In genomic region chr6:131727467-131727866, GRCh38 we compare ENCODE assay signal across 33 cellular contexts. TPM values are rescaled to one million over a fixed set of nuclear protein-coding genes. Genes with fewer than 3 reads are reported as not detected.
DNase-seq lines count a peak whose midpoint lies in the region; ATAC-seq, FAIRE-seq and TF ChIP-seq lines count a peak whose summit lies in the region.
"Had no signal": no experiment of that assay in that cellular context is flagged by ENCODE, and none has a peak within 500 bp of the region (broad histone marks: within the 10 kb centered on the region; RNA-seq: fewer than 3 reads in every experiment).

No MANE protein-coding gene starts in this region.

- no peak for DNase-seq in HepG2 (ENCODE audit: low spot score)
- no peak for DNase-seq in right lobe of liver
- no peak for DNase-seq in IMR-90
- DNase-seq in astrocyte (ENCODE audit: low read depth), result no peak
- DNase-seq in smooth muscle cell (lab: John Stamatoyannopoulos, UW; ENCODE audit: unreplicated experiment), result no peak
- DNase-seq in T1000 (lab: John Stamatoyannopoulos, UW), result no peak
- DNase-seq in cortex of kidney (lab: John Stamatoyannopoulos, UW), result no peak
- DNase-seq: 8988T; ACHN; BE2C; C1 segment of cervical spinal cord; CD4-positive, alpha-beta memory T cell; CD4-positive, CD25-positive, alpha-beta regulatory T cell; CD8-positive, alpha-beta memory T cell; COR-L47; DMS 273 treated with DMSO at 0.1 percent for 48 hours; DMS153; DMS53; DMS79; DND-41; EL; GDM1 had no signal

- no peak overlapping the region for H2BK120ac ChIP-seq in IMR-90 (ENCODE audit: low read depth, low read length)

- no peak for TF ChIP-seq CTCF in HepG2 (CRISPR knock-in tag; IDR thresholded peaks at IDR 0.05)
- no peak for TF ChIP-seq CTCF in right lobe of liver (IDR thresholded peaks at IDR 0.05)
- TF ChIP-seq CTCF in IMR-90 (conservative IDR thresholded peaks at IDR 0.05; ENCODE audit: low read depth, low read length), result no peak
- TF ChIP-seq CTCF in astrocyte (IDR thresholded peaks at IDR 0.05; ENCODE audit: insufficient read depth, low read depth, low read length), result no peak
- TF ChIP-seq CTCF in smooth muscle cell (IDR thresholded peaks at IDR 0.05; ENCODE audit: borderline replicate concordance, insufficient read depth, poor library complexity, severe bottlenecking), result no peak

- H3K4me1 ChIP-seq in HepG2 (ENCODE audit: insufficient read depth, low read length) (peaks cover 28% of the 10 kb centered on the region), right lobe of liver (peaks cover 0 to 8% (median 0%) of the 10 kb centered on the region in 4 donors), IMR-90 (ENCODE audit: control insufficient read depth, insufficient read depth, low read length) (no peaks in the 10 kb centered on the region), astrocyte (ENCODE audit: insufficient read depth, low read length) (no peaks in the 10 kb centered on the region), smooth muscle cell (ENCODE audit: low read depth) (peaks cover 7% of the 10 kb centered on the region)
- H3K4me1 ChIP-seq: BE2C, BLaER1 had no signal

- H3K36me3 Mint-ChIP-seq in astrocyte (ENCODE audit: low read depth, unreplicated experiment), result no peaks in the 10 kb centered on the region
- H3K36me3 Mint-ChIP-seq: CD14-positive monocyte; CD4-positive, alpha-beta memory T cell had no signal

- no peaks in the 10 kb centered on the region for H4K20me1 ChIP-seq in HepG2 (ENCODE audit: insufficient read depth, low read length)
- H4K20me1 ChIP-seq in IMR-90 (ENCODE audit: insufficient read depth, low read length), result no peaks in the 10 kb centered on the region
- no peaks in the 10 kb centered on the region for H4K20me1 ChIP-seq in astrocyte (ENCODE audit: insufficient read depth, low read length)
- no peaks in the 10 kb centered on the region for H4K20me1 ChIP-seq in smooth muscle cell (ENCODE audit: low read depth)
- H4K20me1 ChIP-seq: BLaER1 had no signal

- H3K27ac Mint-ChIP-seq in astrocyte (ENCODE audit: unreplicated experiment), result no peak overlapping the region
- H3K27ac Mint-ChIP-seq: CD14-positive monocyte; CD4-positive, alpha-beta memory T cell; CD4-positive, CD25-positive, alpha-beta regulatory T cell; CD8-positive, alpha-beta memory T cell had no signal

- POLR2A ChIA-PET in HepG2 (lab: Yijun Ruan, JAX) (no interaction called here), IMR-90 (lab: Charles Lee; ENCODE audit: unreplicated experiment) (no interaction called here)

- H3K27me3 ChIP-seq in HepG2 (ENCODE audit: control insufficient read depth in 1 of 2, insufficient read depth in 2 of 2, low read length in 2 of 2) (no peaks in the 10 kb centered on the region), right lobe of liver (no peaks in the 10 kb centered on the region), IMR-90 (ENCODE audit: control insufficient read depth, insufficient read depth, low read length) (no peaks in the 10 kb centered on the region), astrocyte (ENCODE audit: insufficient read depth, low read length) (no peaks in the 10 kb centered on the region), smooth muscle cell (ENCODE audit: low read depth) (no peaks in the 10 kb centered on the region)
- H3K27me3 ChIP-seq: BE2C, BLaER1 had no signal

- no peak overlapping the region for H4K5ac ChIP-seq in IMR-90 (ENCODE audit: low read depth, low read length)

- H3K14ac ChIP-seq in IMR-90 (replicated peaks; ENCODE audit: low read depth, low read length), result no peak overlapping the region

- no peaks in the 10 kb centered on the region for H3K9me3 Mint-ChIP-seq in astrocyte (ENCODE audit: unreplicated experiment)
- H3K9me3 Mint-ChIP-seq: CD8-positive, alpha-beta memory T cell had no signal

- H2BK5ac ChIP-seq in IMR-90 (ENCODE audit: low read depth, low read length, poor library complexity, severe bottlenecking), result no peak overlapping the region

- no peak overlapping the region for H2AK5ac ChIP-seq in IMR-90 (ENCODE audit: low read depth, low read length)

- dilution Hi-C loops in IMR-90 (cut with HindIII; ENCODE audit: low sequenced_read_pairs, unreplicated experiment), result no loop called here

- no peak overlapping the region for H3K4me3 ChIP-seq in HepG2 (replicated peaks in 1 of 3; ENCODE audit: insufficient read depth in 1 of 3, low read depth in 2 of 3, low read length in 3 of 3)
- no peak overlapping the region for H3K4me3 ChIP-seq in right lobe of liver
- H3K4me3 ChIP-seq in IMR-90 (ENCODE audit: insufficient read depth, low read depth, low read length), result no peak overlapping the region
- no peak overlapping the region for H3K4me3 ChIP-seq in astrocyte (ENCODE audit: insufficient read depth, low read depth, low read length)
- no peak overlapping the region for H3K4me3 ChIP-seq in smooth muscle cell
- H3K4me3 ChIP-seq: BLaER1, GM12878 had no signal

- no peak overlapping the region for H4K91ac ChIP-seq in IMR-90 (ENCODE audit: insufficient read depth, low read depth, low read length)

- TF ChIP-seq EP300 in HepG2 (IDR thresholded peaks at IDR 0.05; ENCODE audit: low read depth in 2 of 2, low read length in 2 of 2) (no peak), HepG2 (CRISPR knock-in tag; IDR thresholded peaks at IDR 0.05; ENCODE audit: borderline replicate concordance) (no peak)

- CTCF ChIA-PET in HepG2 (lab: Yijun Ruan, JAX; ENCODE audit: low intra/inter-chr PET ratio, low total read pairs), result no interaction called here
- CTCF ChIA-PET in IMR-90 (lab: Yijun Ruan, JAX), result no interaction called here

- TF ChIP-seq POLR2A in HepG2 (IDR thresholded peaks at IDR 0.05; ENCODE audit: insufficient read depth in 1 of 2, low read depth in 2 of 2, low read length in 2 of 2) (no peak), right lobe of liver (IDR thresholded peaks at IDR 0.05) (no peak), IMR-90 (IDR thresholded peaks at IDR 0.05; ENCODE audit: low read depth, low read length) (no peak)

- no peak overlapping the region for H4K8ac ChIP-seq in IMR-90 (ENCODE audit: low read depth in 2 of 2, low read length in 2 of 2)

- H3K36me3 ChIP-seq in HepG2 (replicated peaks in 1 of 2; ENCODE audit: control insufficient read depth in 1 of 2, insufficient read depth in 2 of 2, low read length in 2 of 2) (peaks cover 15 to 67% of the 10 kb centered on the region in 2 experiments), right lobe of liver (no peaks in the 10 kb centered on the region), IMR-90 (ENCODE audit: control insufficient read depth, insufficient read depth, low read length) (no peaks in the 10 kb centered on the region), astrocyte (ENCODE audit: insufficient read depth, low read length) (no peaks in the 10 kb centered on the region), smooth muscle cell (ENCODE audit: low read depth) (no peaks in the 10 kb centered on the region)
- H3K36me3 ChIP-seq: BE2C, BLaER1 had no signal

- H3K79me1 ChIP-seq in IMR-90 (ENCODE audit: low read depth in 1 of 2, low read length in 2 of 2), result no peaks in the 10 kb centered on the region

- H3K27me3 Mint-ChIP-seq in astrocyte (ENCODE audit: low read depth, unreplicated experiment), result no peaks in the 10 kb centered on the region
- H3K27me3 Mint-ChIP-seq: CD4-positive, CD25-positive, alpha-beta regulatory T cell had no signal

- no peak overlapping the region for H3K4me3 Mint-ChIP-seq in astrocyte (ENCODE audit: unreplicated experiment)
- H3K4me3 Mint-ChIP-seq: CD14-positive monocyte; CD4-positive, alpha-beta memory T cell; CD4-positive, CD25-positive, alpha-beta regulatory T cell; CD8-positive, alpha-beta memory T cell had no signal

- H2AFZ ChIP-seq in HepG2 (ENCODE audit: low read length) (no peak overlapping the region), IMR-90 (replicated peaks; ENCODE audit: low read length, poor library complexity) (no peak overlapping the region), astrocyte (ENCODE audit: low read depth, low read length) (no peak overlapping the region), smooth muscle cell (ENCODE audit: low read depth) (no peak overlapping the region)

- no peak overlapping the region for H2BK20ac ChIP-seq in IMR-90 (ENCODE audit: low read depth, low read length)

- H3K18ac ChIP-seq in IMR-90 (ENCODE audit: low read depth, low read length), result no peak overlapping the region

- TF ChIP-seq RAD21 in HepG2 (CRISPR knock-in tag; IDR thresholded peaks at IDR 0.05) (no peak), IMR-90 (IDR thresholded peaks at IDR 0.05; ENCODE audit: low read length) (no peak)

- no peak overlapping the region for H3K4me2 ChIP-seq in HepG2 (ENCODE audit: low read depth, low read length)
- H3K4me2 ChIP-seq in IMR-90 (ENCODE audit: low read depth, low read length), result no peak overlapping the region
- no peak overlapping the region for H3K4me2 ChIP-seq in astrocyte (ENCODE audit: low read length)
- no peak overlapping the region for H3K4me2 ChIP-seq in smooth muscle cell
- H3K4me2 ChIP-seq: BLaER1 had no signal

- in situ Hi-C loops in HepG2 (cut with HindIII; ENCODE audit: extremely low pct_ligation_motif_present, low pct_unique_long_range_greater_than_20kb) (no loop called here), IMR-90 (cut with MboI; ENCODE audit: low sequenced_read_pairs) (no loop called here)

- ATAC-seq in HepG2, result no peak
- no peak for ATAC-seq in right lobe of liver
- ATAC-seq in IMR-90 (ENCODE audit: low read depth), result no peak
- ATAC-seq in GM21717 (IDR thresholded peaks at IDR 0.05; ENCODE audit: unreplicated experiment), result no peak
- ATAC-seq: GM12878 had no signal

- FAIRE-seq in HepG2 (lab: Jason Lieb, UNC) (no peak), astrocyte (lab: Jason Lieb, UNC) (peak; percentile 5)
- FAIRE-seq: A204.1, GM12878, GM12892, GM18507 had no signal

- peaks cover 2% of the 10 kb centered on the region for H3K4me1 Mint-ChIP-seq in astrocyte (ENCODE audit: low read depth, unreplicated experiment)
- H3K4me1 Mint-ChIP-seq: CD14-positive monocyte; CD4-positive, alpha-beta memory T cell; CD4-positive, CD25-positive, alpha-beta regulatory T cell; CD8-positive, alpha-beta memory T cell had no signal

- intact Hi-C loops in HepG2 (cut with micrococcal nuclease; ENCODE audit: unreplicated experiment) (no loop called here), right lobe of liver (cut with DNase I) (no loop called here), IMR-90 (cut with micrococcal nuclease) (no loop called here)

- H2BK15ac ChIP-seq in IMR-90 (ENCODE audit: low read depth, low read length), result no peak overlapping the region

- no peak overlapping the region for H3K23ac ChIP-seq in IMR-90 (ENCODE audit: low read depth, low read length)

- H3F3A ChIP-seq in smooth muscle cell (ENCODE audit: low read depth), result peaks cover 7% of the 10 kb centered on the region

- WGBS in HepG2 (ENCODE audit: low lambda C conversion rate), result 99% methylated on average over 5 of the region's 5 CpGs
- WGBS in right lobe of liver (ENCODE audit: insufficient coverage, low coverage, low lambda C conversion rate, missing lambda C conversion rate), result 92% methylated on average over 5 of the region's 5 CpGs
- no CpG with 5 or more reads among the region's 5 CpGs for WGBS in IMR-90 (ENCODE audit: extremely low coverage in 2 of 2, insufficient read length in 1 of 2), 2 experiments
- WGBS in smooth muscle cell (ENCODE audit: low lambda C conversion rate), result 99% methylated on average over 5 of the region's 5 CpGs

- no TSS peak for BruUV-seq in HepG2 (replicated peaks; lab: Mats Ljungman, UMichigan)
- no TSS peak for BruUV-seq in IMR-90 (replicated peaks; lab: Mats Ljungman, UMichigan)

- H3K4ac ChIP-seq in IMR-90 (ENCODE audit: low read depth, low read length), result no peak overlapping the region

- H3K27ac ChIP-seq in HepG2 (ENCODE audit: extremely low read length, insufficient read depth, low read length) (peak overlapping the region; percentile 26), right lobe of liver (no peak overlapping the region), IMR-90 (ENCODE audit: insufficient read depth, low read length) (no peak overlapping the region), astrocyte (ENCODE audit: low read depth, low read length) (no peak overlapping the region), smooth muscle cell (ENCODE audit: low read depth) (peak overlapping the region; percentile 91)
- H3K27ac ChIP-seq: BLaER1 had no signal

- no peaks in the 10 kb centered on the region for H3K79me2 ChIP-seq in HepG2 (ENCODE audit: insufficient read depth, low read length)
- H3K79me2 ChIP-seq in astrocyte (ENCODE audit: insufficient read depth, low read length), result no peaks in the 10 kb centered on the region
- no peaks in the 10 kb centered on the region for H3K79me2 ChIP-seq in smooth muscle cell (ENCODE audit: low read depth)

- no peak overlapping the region for H3K56ac ChIP-seq in IMR-90 (ENCODE audit: extremely low read depth, insufficient read depth, low read length)

- no peak overlapping the region for H3K9ac ChIP-seq in HepG2 (ENCODE audit: insufficient read depth, low read depth, low read length)
- no peak overlapping the region for H3K9ac ChIP-seq in IMR-90 (ENCODE audit: low read depth, low read length)
- no peak overlapping the region for H3K9ac ChIP-seq in astrocyte (ENCODE audit: low read length)
- H3K9ac ChIP-seq in smooth muscle cell (ENCODE audit: low read depth), result no peak overlapping the region
- H3K9ac ChIP-seq: BLaER1 had no signal

- H3K9me1 ChIP-seq in IMR-90 (ENCODE audit: insufficient read depth, low read length), result no peaks in the 10 kb centered on the region

- H2AK9ac ChIP-seq in IMR-90 (replicated peaks; ENCODE audit: low read depth, low read length, poor library complexity), result no peak overlapping the region

- H3K9me3 ChIP-seq in HepG2 (ENCODE audit: low read length) (peaks cover 9% of the 10 kb centered on the region), right lobe of liver (no peaks in the 10 kb centered on the region), IMR-90 (ENCODE audit: control insufficient read depth, insufficient read depth, low read length) (peaks cover 3% of the 10 kb centered on the region; the same call in 1 of the 2 replicates), astrocyte (ENCODE audit: insufficient read depth, low read depth, low read length) (no peaks in the 10 kb centered on the region), smooth muscle cell (replicated peaks; ENCODE audit: low read depth) (no peaks in the 10 kb centered on the region)
- H3K9me3 ChIP-seq: BE2C had no signal

RNA-seq across cellular contexts. Expression of gene CTAGE9, which starts 16.6 kb away (rescaled TPM):
- total RNA-seq in HepG2 (2016; rRNA removed; fragmentation: Illumina TruSeq; extraction: Trizol) (not detected in 2 replicates), right lobe of liver (not detected), IMR-90 (2012; rRNA removed) (not detected in 2 replicates), astrocyte (not detected in 2 replicates), smooth muscle cell (not detected in 2 replicates)
- not detected in 2 replicates for total RNA-seq in HepG2 (2016; cell fraction: cytosol; rRNA removed; fragmentation: Illumina TruSeq; extraction: Trizol; ENCODE audit: low read depth)
- not detected in 2 replicates for total RNA-seq in HepG2 (2016; cell fraction: insoluble cytoplasmic fraction; rRNA removed; fragmentation: Illumina TruSeq; extraction: Trizol)
- total RNA-seq in HepG2 (2016; cell fraction: membrane; rRNA removed; fragmentation: Illumina TruSeq; extraction: Trizol), result not detected in 2 replicates
- not detected in 2 replicates for total RNA-seq in HepG2 (2016; cell fraction: nucleus; rRNA removed; fragmentation: Illumina TruSeq; extraction: Trizol)
- polyA plus RNA-seq in HepG2 (2011; rRNA removed) (not detected in 2 replicates), IMR-90 (2012; rRNA removed) (not detected in 2 replicates), smooth muscle cell (not detected in 2 replicates)
- polyA plus RNA-seq in HepG2 (2011; cell fraction: cytosol; rRNA removed), result not detected in 2 replicates
- not detected in 2 replicates for polyA plus RNA-seq in HepG2 (2011; cell fraction: nucleus; rRNA removed)
- 0.12 and 0.30 TPM in 2 replicates for polyA plus RNA-seq in HepG2 (2012)
- not detected in 2 replicates for polyA plus RNA-seq in HepG2 (2016; cell fraction: cytosol; fragmentation: Illumina TruSeq; extraction: Trizol; ENCODE audit: low read depth)
- not detected in 2 replicates for polyA plus RNA-seq in HepG2 (2016; cell fraction: insoluble cytoplasmic fraction; fragmentation: Illumina TruSeq; extraction: Trizol; ENCODE audit: low read depth)
- not detected in 2 replicates for polyA plus RNA-seq in HepG2 (2016; cell fraction: membrane; fragmentation: Illumina TruSeq; extraction: Trizol; ENCODE audit: low read depth)
- polyA plus RNA-seq in HepG2 (2016; cell fraction: nucleus; fragmentation: Illumina TruSeq; extraction: Trizol; ENCODE audit: insufficient read depth, low read depth), result not detected in 2 replicates
- polyA minus RNA-seq in HepG2 (2011; rRNA and poly(A)+ RNA removed; ENCODE audit: low replicate concordance), result not detected in 2 replicates
- polyA minus RNA-seq in HepG2 (2011; cell fraction: cytosol; rRNA and poly(A)+ RNA removed), result not detected in 2 replicates
- polyA minus RNA-seq in HepG2 (2011; cell fraction: nucleus; rRNA and poly(A)+ RNA removed), result not detected in 2 replicates
- polyA plus RNA-seq in IMR-90 (2012; cell fraction: cytosol; rRNA removed), result not detected in 2 replicates
- polyA plus RNA-seq in IMR-90 (2012; cell fraction: nucleus; rRNA removed; ENCODE audit: low replicate concordance), result not detected in 2 replicates
- total RNA-seq: A673; CD4-positive, alpha-beta memory T cell; CD4-positive, CD25-positive, alpha-beta regulatory T cell; CD8-positive, alpha-beta memory T cell; Daoy; G401 had no signal
- polyA plus RNA-seq: AG04450; CD14-positive monocyte; CD4-positive, alpha-beta memory T cell; CD4-positive, CD25-positive, alpha-beta regulatory T cell; CD8-positive, alpha-beta memory T cell; GM12878 had no signal

RNA-seq across cellular contexts. Expression of gene OR2A4, which starts 26.3 kb away (rescaled TPM):
- total RNA-seq in HepG2 (2016; rRNA removed; fragmentation: Illumina TruSeq; extraction: Trizol) (not detected in 2 replicates), right lobe of liver (1 to 10 TPM in 1 of 6 experiments, not detected in 5; 1.6 TPM), IMR-90 (2012; rRNA removed) (not detected in 2 replicates), astrocyte (not detected in 2 replicates), smooth muscle cell (4.1 TPM in 1 of 2 replicates, not detected in the other)
- total RNA-seq in HepG2 (2016; cell fraction: cytosol; rRNA removed; fragmentation: Illumina TruSeq; extraction: Trizol; ENCODE audit: low read depth), result not detected in 2 replicates
- total RNA-seq in HepG2 (2016; cell fraction: insoluble cytoplasmic fraction; rRNA removed; fragmentation: Illumina TruSeq; extraction: Trizol), result not detected in 2 replicates
- total RNA-seq in HepG2 (2016; cell fraction: membrane; rRNA removed; fragmentation: Illumina TruSeq; extraction: Trizol), result not detected in 2 replicates
- not detected in 2 replicates for total RNA-seq in HepG2 (2016; cell fraction: nucleus; rRNA removed; fragmentation: Illumina TruSeq; extraction: Trizol)
- polyA plus RNA-seq in HepG2 (2011; rRNA removed) (0.04 TPM in 1 of 2 replicates, not detected in the other), IMR-90 (2012; rRNA removed) (not detected in 2 replicates), smooth muscle cell (0.11 and 0.19 TPM in 2 replicates)
- polyA plus RNA-seq in HepG2 (2011; cell fraction: cytosol; rRNA removed), result not detected in 2 replicates
- not detected in 2 replicates for polyA plus RNA-seq in HepG2 (2011; cell fraction: nucleus; rRNA removed)
- 0.25 and 0.27 TPM in 2 replicates for polyA plus RNA-seq in HepG2 (2012)
- not detected in 2 replicates for polyA plus RNA-seq in HepG2 (2016; cell fraction: cytosol; fragmentation: Illumina TruSeq; extraction: Trizol; ENCODE audit: low read depth)
- not detected in 2 replicates for polyA plus RNA-seq in HepG2 (2016; cell fraction: insoluble cytoplasmic fraction; fragmentation: Illumina TruSeq; extraction: Trizol; ENCODE audit: low read depth)
- polyA plus RNA-seq in HepG2 (2016; cell fraction: membrane; fragmentation: Illumina TruSeq; extraction: Trizol; ENCODE audit: low read depth), result not detected in 2 replicates
- polyA plus RNA-seq in HepG2 (2016; cell fraction: nucleus; fragmentation: Illumina TruSeq; extraction: Trizol; ENCODE audit: insufficient read depth, low read depth), result not detected in 2 replicates
- not detected in 2 replicates for polyA minus RNA-seq in HepG2 (2011; rRNA and poly(A)+ RNA removed; ENCODE audit: low replicate concordance)
- not detected in 2 replicates for polyA minus RNA-seq in HepG2 (2011; cell fraction: cytosol; rRNA and poly(A)+ RNA removed)
- not detected in 2 replicates for polyA minus RNA-seq in HepG2 (2011; cell fraction: nucleus; rRNA and poly(A)+ RNA removed)
- not detected in 2 replicates for polyA plus RNA-seq in IMR-90 (2012; cell fraction: cytosol; rRNA removed)
- not detected in 2 replicates for polyA plus RNA-seq in IMR-90 (2012; cell fraction: nucleus; rRNA removed; ENCODE audit: low replicate concordance)
- total RNA-seq: A673; CD4-positive, alpha-beta memory T cell; CD4-positive, CD25-positive, alpha-beta regulatory T cell; CD8-positive, alpha-beta memory T cell; Daoy; G401; GM12878 had no signal
- polyA plus RNA-seq: CD14-positive monocyte; CD4-positive, alpha-beta memory T cell; CD4-positive, CD25-positive, alpha-beta regulatory T cell; CD8-positive, alpha-beta memory T cell; GM12878 had no signal

Comparison
In these comparisons a context has a peak if more than half of its experiments do, and no peak if none do; other contexts are left out.
1. H3K27ac ChIP-seq: peak in HepG2 (single experiment) and smooth muscle cell (single experiment); none in right lobe of liver (0 of 3), IMR-90 (single experiment) and astrocyte (single experiment).